8 cellular contexts compared by ENCODE assay signal in genomic region chr10:74000244-74000643, GRCh38. TPM values are rescaled to one million over a fixed set of nuclear protein-coding genes. Genes with fewer than 3 reads are reported as not detected.
DNase-seq lines count a peak whose midpoint lies in the region; ATAC-seq, FAIRE-seq and TF ChIP-seq lines count a peak whose summit lies in the region.
"Not testable (repeated sequence)": the region's sequence is repeated elsewhere in the genome, so short reads cannot be mapped to it uniquely, and the experiment has no call there.

No MANE protein-coding gene starts in this region.

- TF ChIP-seq RAD21 in SK-N-SH (IDR thresholded peaks at IDR 0.05; ENCODE audit: low read length): not testable (repeated sequence)

- not testable (repeated sequence) for TF ChIP-seq POLR2A in esophagus squamous epithelium (IDR thresholded peaks at IDR 0.05)

- not testable (repeated sequence) for H3K27me3 Mint-ChIP-seq in neural progenitor cell (ENCODE audit: insufficient read depth, low read depth)

- FAIRE-seq in keratinocyte (lab: Jason Lieb, UNC): not testable (repeated sequence)

- DNase-seq in HAP-1 (ENCODE audit: low spot score in 2 of 2); SK-N-SH; brain microvascular endothelial cell; esophagus squamous epithelium (lab: John Stamatoyannopoulos, UW); keratinocyte (ENCODE audit: low read depth, low spot score); neural progenitor cell (ENCODE audit: low spot score); stimulated activated effector memory CD8-positive, alpha-beta T cell treated with anti-CD3 and anti-CD28 coated beads, Interleukin-12 subunit alpha, Interleukin-12 subunit beta, amount 100 ng/mL, for 72 hours (ENCODE audit: low spot score in 2 of 2): not testable (repeated sequence)

- CTCF ChIA-PET in SK-N-SH (lab: Yijun Ruan, JAX): interaction anchor here (0.8 to 2.8 kb wide), 6 partner anchors 19 to 152 kb away, joined by 3 to 14 read pairs (median 4); no protein-coding TSS in a partner anchor

- H3K9me3 ChIP-seq in HAP-1; SK-N-SH; esophagus squamous epithelium; keratinocyte (ENCODE audit: control insufficient read depth, low read depth, low read length); neural progenitor cell (ENCODE audit: low read depth): not testable (repeated sequence)

- H3K4me2 ChIP-seq in SK-N-SH (peak overlapping the region; percentile 90), keratinocyte (ENCODE audit: control insufficient read depth, extremely low read depth, insufficient read depth, low read depth, low read length) (peak overlapping the region; percentile 91), neural progenitor cell (peak overlapping the region; percentile 97)

- H4K20me1 ChIP-seq in SK-N-SH (ENCODE audit: insufficient read depth) (peaks cover 58% of the 10 kb centered on the region), neural progenitor cell (ENCODE audit: low read depth) (peaks cover 35% of the 10 kb centered on the region)
- not testable (repeated sequence) for H4K20me1 ChIP-seq in keratinocyte (ENCODE audit: control insufficient read depth, extremely low read depth, insufficient read depth, low read length)

- not testable (repeated sequence) for H3K9me1 ChIP-seq in keratinocyte (ENCODE audit: control insufficient read depth, extremely low read depth, insufficient read depth, low read length)

- not testable (repeated sequence) for H3K36me3 ChIP-seq in ACC112 (ENCODE audit: insufficient read depth, low read length); esophagus squamous epithelium; keratinocyte (ENCODE audit: control insufficient read depth in 2 of 2, extremely low read depth in 1 of 2, insufficient read depth in 2 of 2, low read length in 2 of 2); neural progenitor cell
- H3K36me3 ChIP-seq in HAP-1 (replicated peaks) (peaks cover 30% of the 10 kb centered on the region), SK-N-SH (replicated peaks in 1 of 2; ENCODE audit: control insufficient read depth in 1 of 2, insufficient read depth in 2 of 2, low read length in 1 of 2) (peaks cover 4 to 30% of the 10 kb centered on the region in 2 experiments), brain microvascular endothelial cell (replicated peaks) (peaks cover 30% of the 10 kb centered on the region)

- intact Hi-C loops in esophagus squamous epithelium (cut with DNase I): not testable (repeated sequence)

- H3K27ac Mint-ChIP-seq in neural progenitor cell; stimulated activated effector memory CD8-positive, alpha-beta T cell treated with anti-CD3 and anti-CD28 coated beads, Interleukin-12 subunit alpha, Interleukin-12 subunit beta, amount 100 ng/mL, for 72 hours: not testable (repeated sequence)

- dilution Hi-C loops in keratinocyte (cut with MboI; ENCODE audit: extremely low pct_ligation_motif_present, low sequenced_read_pairs): not testable (repeated sequence)

- peak overlapping the region; percentile 96 for H3K4me3 Mint-ChIP-seq in neural progenitor cell
- peak overlapping the region; percentile 92 for H3K4me3 Mint-ChIP-seq in stimulated activated effector memory CD8-positive, alpha-beta T cell treated with anti-CD3 and anti-CD28 coated beads, Interleukin-12 subunit alpha, Interleukin-12 subunit beta, amount 100 ng/mL, for 72 hours

- not testable (repeated sequence) for TF ChIP-seq CTCF in SK-N-SH (IDR thresholded peaks at IDR 0.05); brain microvascular endothelial cell (IDR thresholded peaks at IDR 0.05; ENCODE audit: low read depth, low read length, missing control alignments); esophagus squamous epithelium (IDR thresholded peaks at IDR 0.05); keratinocyte (optimal IDR thresholded peaks at IDR 0.05 in 1 of 3, IDR thresholded peaks at IDR 0.05 in 1 of 3, conservative IDR thresholded peaks at IDR 0.05 in 1 of 3; ENCODE audit: extremely low read depth in 1 of 3, insufficient read depth in 2 of 3, low read length in 3 of 3); neural progenitor cell (IDR thresholded peaks at IDR 0.05)

- H3K9ac ChIP-seq in SK-N-SH: peak overlapping the region; percentile 94
- H3K9ac ChIP-seq in keratinocyte (ENCODE audit: control insufficient read depth, extremely low read depth, insufficient read depth, low read length); neural progenitor cell: not testable (repeated sequence)

- H3K4me1 ChIP-seq in ACC112 (ENCODE audit: control insufficient read depth, insufficient read depth, low read length, unreplicated experiment) (peaks cover 30% of the 10 kb centered on the region), HAP-1 (peaks cover 40% of the 10 kb centered on the region), SK-N-SH (ENCODE audit: control insufficient read depth in 1 of 2, insufficient read depth in 2 of 2, low read depth in 1 of 2, low read length in 1 of 2) (peaks cover 7 to 33% of the 10 kb centered on the region in 2 experiments; a peak in 2 of 4 replicates), esophagus squamous epithelium (peaks cover 5 to 61% (median 18%) of the 10 kb centered on the region in 3 donors), keratinocyte (ENCODE audit: control insufficient read depth, extremely low read depth, insufficient read depth, low read length) (peaks cover 21% of the 10 kb centered on the region), neural progenitor cell (peaks cover 22% of the 10 kb centered on the region)

- H3K79me2 ChIP-seq in ACC112 (ENCODE audit: control insufficient read depth, insufficient read depth, low read length, unreplicated experiment) (peaks cover 69% of the 10 kb centered on the region), SK-N-SH (ENCODE audit: insufficient read depth) (peaks cover 74% of the 10 kb centered on the region), keratinocyte (ENCODE audit: control insufficient read depth, insufficient read depth, low read length) (peaks cover 68% of the 10 kb centered on the region), neural progenitor cell (ENCODE audit: low read depth) (peaks cover 72% of the 10 kb centered on the region)

- not testable (repeated sequence) for TF ChIP-seq EP300 in SK-N-SH (IDR thresholded peaks at IDR 0.05; ENCODE audit: borderline replicate concordance in 1 of 2, low read depth in 1 of 2, low read length in 1 of 2)

- H3K4me3 ChIP-seq in ACC112 (ENCODE audit: low read depth, low read length): peak overlapping the region; percentile 96
- H3K4me3 ChIP-seq in HAP-1: peak overlapping the region; percentile 5
- peak overlapping the region; percentile 84 to 90; a peak in 3 of 4 replicates for H3K4me3 ChIP-seq in SK-N-SH (ENCODE audit: low read depth in 2 of 2, low read length in 1 of 2)
- H3K4me3 ChIP-seq in brain microvascular endothelial cell (ENCODE audit: low read depth, low read length): peak overlapping the region; percentile 97
- H3K4me3 ChIP-seq in esophagus squamous epithelium: peak overlapping the region in 3 of 4 donors; percentile 85 to 98 (median 90)
- H3K4me3 ChIP-seq in keratinocyte (ENCODE audit: control insufficient read depth in 2 of 3, extremely low read depth in 1 of 3, insufficient read depth in 2 of 3, low read depth in 1 of 3, low read length in 3 of 3): peak overlapping the region; percentile 62 to 87 (median 83)
- H3K4me3 ChIP-seq in neural progenitor cell: peak overlapping the region; percentile 96

- not testable (repeated sequence) for H3K27me3 ChIP-seq in ACC112 (ENCODE audit: insufficient read depth, low read length); HAP-1 (ENCODE audit: low read depth); SK-N-SH (ENCODE audit: insufficient read depth); brain microvascular endothelial cell (replicated peaks); esophagus squamous epithelium; keratinocyte (ENCODE audit: control insufficient read depth, extremely low read depth, insufficient read depth, low read length); neural progenitor cell

- not testable (repeated sequence) for H3K9me3 Mint-ChIP-seq in neural progenitor cell; stimulated activated effector memory CD8-positive, alpha-beta T cell treated with anti-CD3 and anti-CD28 coated beads, Interleukin-12 subunit alpha, Interleukin-12 subunit beta, amount 100 ng/mL, for 72 hours

- H3K4me1 Mint-ChIP-seq in neural progenitor cell: peaks cover 34% of the 10 kb centered on the region
- H3K4me1 Mint-ChIP-seq in stimulated activated effector memory CD8-positive, alpha-beta T cell treated with anti-CD3 and anti-CD28 coated beads, Interleukin-12 subunit alpha, Interleukin-12 subunit beta, amount 100 ng/mL, for 72 hours: peaks cover 39% of the 10 kb centered on the region

- H3K27ac ChIP-seq in ACC112 (ENCODE audit: low read depth, low read length) (peak overlapping the region; percentile 91), SK-N-SH (ENCODE audit: low read depth in 2 of 2, low read length in 1 of 2) (peak overlapping the region; percentile 80 to 94; a peak in 3 of 4 replicates), esophagus squamous epithelium (peak overlapping the region in 3 of 4 donors; percentile 94 to 99 (median 96))
- H3K27ac ChIP-seq in brain microvascular endothelial cell; keratinocyte (ENCODE audit: control insufficient read depth, insufficient read depth, low read length); neural progenitor cell: not testable (repeated sequence)

- WGBS in SK-N-SH (ENCODE audit: low lambda C conversion rate): 93% methylated on average over 11 of the region's 11 CpGs
- WGBS in esophagus squamous epithelium, 2 donors: 85 to 87% methylated on average over 11 of the region's 11 CpGs

- not testable (repeated sequence) for ATAC-seq in stimulated activated effector memory CD8-positive, alpha-beta T cell treated with anti-CD3 and anti-CD28 coated beads, Interleukin-12 subunit alpha, Interleukin-12 subunit beta, amount 100 ng/mL, for 72 hours

- in situ Hi-C loops in HAP-1 (cut with MboI; ENCODE audit: low sequenced_read_pairs); brain microvascular endothelial cell (cut with HindIII; ENCODE audit: low pct_ligation_motif_present, low sequenced_read_pairs): not testable (repeated sequence)

- H3K9me2 ChIP-seq in SK-N-SH: not testable (repeated sequence)

- H3K36me3 Mint-ChIP-seq in neural progenitor cell: peaks cover 17% of the 10 kb centered on the region
- peaks cover 26% of the 10 kb centered on the region for H3K36me3 Mint-ChIP-seq in stimulated activated effector memory CD8-positive, alpha-beta T cell treated with anti-CD3 and anti-CD28 coated beads, Interleukin-12 subunit alpha, Interleukin-12 subunit beta, amount 100 ng/mL, for 72 hours

- H2AFZ ChIP-seq in ACC112 (ENCODE audit: low read length, unreplicated experiment); SK-N-SH (ENCODE audit: low read depth); keratinocyte (ENCODE audit: control insufficient read depth, low read length); neural progenitor cell (replicated peaks): not testable (repeated sequence)

- H3F3A ChIP-seq in SK-N-SH (replicated peaks; ENCODE audit: insufficient read depth): peaks cover 54% of the 10 kb centered on the region
- peaks cover 26% of the 10 kb centered on the region for H3F3A ChIP-seq in neural progenitor cell (ENCODE audit: low read depth)

- POLR2A ChIA-PET in SK-N-SH (lab: Yijun Ruan, JAX): not testable (repeated sequence)

RNA-seq across cellular contexts. Expression of gene VCL, which starts 2.3 kb away (rescaled TPM):
- polyA plus RNA-seq in SK-N-SH (2012; rRNA removed) (147 and 190 TPM in 2 replicates), keratinocyte (92.1 to 106 TPM (median 102 TPM) in 3 replicates)
- 125 and 144 TPM in 2 replicates for polyA plus RNA-seq in SK-N-SH (2012; cell fraction: cytosol; rRNA removed)
- 170 and 281 TPM in 2 replicates for polyA plus RNA-seq in SK-N-SH (2012; cell fraction: nucleus; rRNA removed)
- total RNA-seq in esophagus squamous epithelium (100 to 1,000 TPM in 1 of 4 donors, 10 to 100 TPM in 3; 64.8 to 143 (median 75.0) TPM), neural progenitor cell (ENCODE audit: low replicate concordance) (96.9 and 104 TPM in 2 replicates)
- 27.2 TPM for polyA plus RNA-seq in keratinocyte (2011; ENCODE audit: low read depth)
- polyA plus RNA-seq in keratinocyte (2011; cell fraction: cytosol; rRNA removed): 31.6 and 47.9 TPM in 2 replicates
- polyA plus RNA-seq in keratinocyte (2011; cell fraction: nucleus; rRNA removed): 238 and 259 TPM in 2 replicates
- 19.1 and 101 TPM in 2 replicates for polyA plus RNA-seq in keratinocyte (2012; ENCODE audit: low replicate concordance)
- 77.4 to 161 TPM (median 129 TPM) in 3 replicates for polyA minus RNA-seq in keratinocyte
- 78.3 TPM for polyA minus RNA-seq in keratinocyte (2011; cell fraction: cytosol; rRNA and poly(A)+ RNA removed)
- 257 and 336 TPM in 2 replicates for polyA minus RNA-seq in keratinocyte (2011; cell fraction: nucleus; rRNA and poly(A)+ RNA removed)

Comparison
In these comparisons a context has a peak if more than half of its experiments do, and no peak if none do; other contexts are left out.
1. H3K4me3 ChIP-seq: peak in every context shown above with its lines; median percentile 97 in brain microvascular endothelial cell; 96 in ACC112; 96 in neural progenitor cell; 90 in esophagus squamous epithelium; 87 in SK-N-SH; 83 in keratinocyte; 5 in HAP-1.